11 cellular contexts compared by ENCODE assay signal in the genomic region with DNA sequence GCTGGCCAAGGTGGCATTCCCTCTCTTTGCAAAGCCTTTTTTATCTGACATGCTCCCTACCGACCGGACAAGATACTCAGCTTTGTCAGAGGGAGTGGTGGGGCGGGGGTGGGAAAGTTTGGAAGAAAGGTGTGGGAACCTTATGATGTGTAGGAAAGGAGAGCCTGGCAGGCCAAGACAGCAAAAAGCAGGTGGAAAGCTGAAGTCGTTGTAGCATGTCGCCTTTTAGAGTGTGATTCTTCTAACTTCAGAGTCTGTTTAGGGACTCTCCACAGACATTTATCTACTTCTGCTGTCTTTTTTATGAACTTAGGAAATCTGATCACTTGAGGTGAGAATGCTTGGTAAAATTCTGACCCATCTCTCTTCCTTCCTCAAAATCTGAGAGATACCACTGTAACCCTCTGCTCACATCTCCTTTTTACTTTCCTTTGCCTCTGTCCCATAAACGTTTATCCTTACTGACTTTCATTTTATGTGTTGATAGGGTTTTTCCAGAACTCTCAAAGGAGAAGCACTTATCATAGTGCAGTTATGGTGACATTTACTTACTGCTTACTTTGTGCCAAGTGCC. TPM values are rescaled to one million over a fixed set of nuclear protein-coding genes. Genes with fewer than 3 reads are reported as not detected.
DNase-seq lines count a peak whose midpoint lies in the region; ATAC-seq and TF ChIP-seq lines count a peak whose summit lies in the region.
"Had no signal": no experiment of that assay in that cellular context is flagged by ENCODE, and none has a peak within 500 bp of the region (broad histone marks: within the 10 kb centered on the region; RNA-seq: fewer than 3 reads in every experiment).

No MANE protein-coding gene starts in this region.

- H3K27me3 ChIP-seq in SU-DHL-6 (ENCODE audit: low read length) (no peaks in the 10 kb centered on the region), mesenchymal stem cell (ENCODE audit: control insufficient read depth in 1 of 2, insufficient read depth in 1 of 2, low read length in 2 of 2) (no peaks in the 10 kb centered on the region)

- H2AK5ac ChIP-seq in mesenchymal stem cell (ENCODE audit: low read length, severe bottlenecking), result no peak overlapping the region

- H3K14ac ChIP-seq in mesenchymal stem cell (ENCODE audit: low read length in 2 of 2), result no peak overlapping the region

- H3K9ac ChIP-seq in SU-DHL-6 (ENCODE audit: low read length) (no peak overlapping the region), mesenchymal stem cell (ENCODE audit: low read length) (no peak overlapping the region)

- peaks cover 30% of the 10 kb centered on the region for H3K79me1 ChIP-seq in mesenchymal stem cell (replicated peaks; ENCODE audit: low read length, poor library complexity, severe bottlenecking)

- DNase-seq in activated CD4-positive, CD25-positive, alpha-beta regulatory T cell (lab: John Stamatoyannopoulos, UW), result no peak
- DNase-seq in RPMI8226 (no peak), mesenchymal stem cell (no peak), NCI-H187 (lab: John Stamatoyannopoulos, UW) (no peak)
- DNase-seq: 8988T, caudate nucleus, left cardiac atrium had no signal

- H3K36me3 Mint-ChIP-seq in stimulated activated naive CD8-positive, alpha-beta T cell treated with anti-CD3 and anti-CD28 coated beads, Interleukin-15, Interleukin-2, amounts not matched to agents 100 ng/mL and 50 ng/mL, for 24 hours (ENCODE audit: low read depth), result no peaks in the 10 kb centered on the region

- no peak overlapping the region for H3K4me3 Mint-ChIP-seq in stimulated activated naive CD8-positive, alpha-beta T cell treated with anti-CD3 and anti-CD28 coated beads, Interleukin-15, Interleukin-2, amounts not matched to agents 100 ng/mL and 50 ng/mL, for 24 hours

- H2AFZ ChIP-seq in SU-DHL-6 (ENCODE audit: low read depth, low read length, severe bottlenecking), result no peak overlapping the region
- no peak overlapping the region for H2AFZ ChIP-seq in mesenchymal stem cell (ENCODE audit: low read depth, low read length)

- H3F3A ChIP-seq in SU-DHL-6 (ENCODE audit: insufficient read depth), result no peaks in the 10 kb centered on the region

- H3K4me2 ChIP-seq in SU-DHL-6 (ENCODE audit: low read depth, low read length, poor library complexity, severe bottlenecking) (peak overlapping the region; percentile 39), mesenchymal stem cell (ENCODE audit: low read length, poor library complexity, severe bottlenecking) (no peak overlapping the region)

- H3K4me3 ChIP-seq in SU-DHL-6 (ENCODE audit: insufficient read depth, low read length, poor library complexity, severe bottlenecking), result no peak overlapping the region
- no peak overlapping the region for H3K4me3 ChIP-seq in mesenchymal stem cell (ENCODE audit: insufficient read depth in 1 of 2, low read depth in 1 of 2, low read length in 2 of 2)

- H2BK15ac ChIP-seq in mesenchymal stem cell (ENCODE audit: low read depth, poor library complexity, severe bottlenecking), result no peak overlapping the region

- no peak overlapping the region for H3K27ac ChIP-seq in SU-DHL-6 (ENCODE audit: low read depth, low read length)
- no peak overlapping the region for H3K27ac ChIP-seq in mesenchymal stem cell (ENCODE audit: low read length, poor library complexity, severe bottlenecking)

- H2BK120ac ChIP-seq in mesenchymal stem cell (ENCODE audit: low read depth, low read length), result no peak overlapping the region

- no peak overlapping the region for H3K4ac ChIP-seq in mesenchymal stem cell (ENCODE audit: low read depth in 1 of 2, low read length in 2 of 2)

- 73% methylated on average over 4 of the region's 6 CpGs for WGBS in mesenchymal stem cell

- H3K27me3 Mint-ChIP-seq in stimulated activated naive CD8-positive, alpha-beta T cell treated with anti-CD3 and anti-CD28 coated beads, Interleukin-15, Interleukin-2, amounts not matched to agents 100 ng/mL and 50 ng/mL, for 24 hours, result no peaks in the 10 kb centered on the region

- H3K4me1 Mint-ChIP-seq in stimulated activated naive CD8-positive, alpha-beta T cell treated with anti-CD3 and anti-CD28 coated beads, Interleukin-15, Interleukin-2, amounts not matched to agents 100 ng/mL and 50 ng/mL, for 24 hours (ENCODE audit: low read depth), result peaks cover 48% of the 10 kb centered on the region

- no peak overlapping the region for H3K23ac ChIP-seq in mesenchymal stem cell (ENCODE audit: low read length in 2 of 2)

- peak overlapping the region; percentile 50 for H3K27ac Mint-ChIP-seq in stimulated activated naive CD8-positive, alpha-beta T cell treated with anti-CD3 and anti-CD28 coated beads, Interleukin-15, Interleukin-2, amounts not matched to agents 100 ng/mL and 50 ng/mL, for 24 hours

- H3K9me3 Mint-ChIP-seq in stimulated activated naive CD8-positive, alpha-beta T cell treated with anti-CD3 and anti-CD28 coated beads, Interleukin-15, Interleukin-2, amounts not matched to agents 100 ng/mL and 50 ng/mL, for 24 hours, result no peaks in the 10 kb centered on the region

- ATAC-seq in activated CD4-positive, CD25-positive, alpha-beta regulatory T cell treated with anti-CD3 and anti-CD28 coated beads, Interleukin-2, amount 50 U/mL, for 24 hours, result peak; percentile 32 to 49
- ATAC-seq in HG03064 (IDR thresholded peaks at IDR 0.05; ENCODE audit: low read depth, unreplicated experiment), result peak; percentile 34

- H3K9me3 ChIP-seq in SU-DHL-6 (ENCODE audit: insufficient read depth, low read length) (no peaks in the 10 kb centered on the region), mesenchymal stem cell (ENCODE audit: control insufficient read depth, low read length) (no peaks in the 10 kb centered on the region)

- no peak overlapping the region for H2BK12ac ChIP-seq in mesenchymal stem cell (ENCODE audit: low read length in 2 of 2)

- H3K9me2 ChIP-seq in SU-DHL-6 (replicated peaks; ENCODE audit: insufficient read depth, low read length), result no peaks in the 10 kb centered on the region

- H2BK5ac ChIP-seq in mesenchymal stem cell (ENCODE audit: low read depth, low read length, poor library complexity, severe bottlenecking), result no peak overlapping the region

- H4K91ac ChIP-seq in mesenchymal stem cell (ENCODE audit: low read length), result no peak overlapping the region

- H4K20me1 ChIP-seq in SU-DHL-6 (ENCODE audit: low read depth, low read length), result no peaks in the 10 kb centered on the region

- peaks cover 3% of the 10 kb centered on the region for H3K4me1 ChIP-seq in mesenchymal stem cell (ENCODE audit: control insufficient read depth, insufficient read depth, low read depth, low read length)

- H3K36me3 ChIP-seq in SU-DHL-6 (ENCODE audit: low read length), result no peaks in the 10 kb centered on the region
- no peaks in the 10 kb centered on the region for H3K36me3 ChIP-seq in mesenchymal stem cell (ENCODE audit: control insufficient read depth in 1 of 2, insufficient read depth in 2 of 2, low read depth in 1 of 2, low read length in 2 of 2)

- no peak overlapping the region for H4K8ac ChIP-seq in mesenchymal stem cell (ENCODE audit: low read length)

- H3K79me2 ChIP-seq in SU-DHL-6 (ENCODE audit: insufficient read depth, low read length), result peaks cover 6% of the 10 kb centered on the region; the same call in 1 of the 2 replicates

- TF ChIP-seq CTCF in SU-DHL-6 (IDR thresholded peaks at IDR 0.05; ENCODE audit: insufficient read depth, low read length, poor library complexity, severe bottlenecking), result no peak

- H3K18ac ChIP-seq in mesenchymal stem cell (ENCODE audit: low read depth in 1 of 2, low read length in 2 of 2), result no peak overlapping the region

RNA-seq across cellular contexts. Expression of a gene that starts 8.2 kb away (rescaled TPM):
- 9.3 TPM for polyA plus RNA-seq in mesenchymal stem cell (2013, experiment 1 of 2)
- polyA plus RNA-seq in mesenchymal stem cell (2013, experiment 2 of 2), result 8.0 TPM

RNA-seq across cellular contexts. Expression of a gene that starts 25.2 kb away (rescaled TPM):
- 36.2 TPM for polyA plus RNA-seq in mesenchymal stem cell (2013, experiment 1 of 2)
- polyA plus RNA-seq in mesenchymal stem cell (2013, experiment 2 of 2), result 37.0 TPM

RNA-seq across cellular contexts. Expression of a gene that starts 47.2 kb away (rescaled TPM):
- not detected for polyA plus RNA-seq in mesenchymal stem cell (2013, experiment 1 of 2)
- polyA plus RNA-seq in mesenchymal stem cell (2013, experiment 2 of 2), result not detected
